Comparison of ENCODE assay signal across 1 cellular context in the genomic region with DNA sequence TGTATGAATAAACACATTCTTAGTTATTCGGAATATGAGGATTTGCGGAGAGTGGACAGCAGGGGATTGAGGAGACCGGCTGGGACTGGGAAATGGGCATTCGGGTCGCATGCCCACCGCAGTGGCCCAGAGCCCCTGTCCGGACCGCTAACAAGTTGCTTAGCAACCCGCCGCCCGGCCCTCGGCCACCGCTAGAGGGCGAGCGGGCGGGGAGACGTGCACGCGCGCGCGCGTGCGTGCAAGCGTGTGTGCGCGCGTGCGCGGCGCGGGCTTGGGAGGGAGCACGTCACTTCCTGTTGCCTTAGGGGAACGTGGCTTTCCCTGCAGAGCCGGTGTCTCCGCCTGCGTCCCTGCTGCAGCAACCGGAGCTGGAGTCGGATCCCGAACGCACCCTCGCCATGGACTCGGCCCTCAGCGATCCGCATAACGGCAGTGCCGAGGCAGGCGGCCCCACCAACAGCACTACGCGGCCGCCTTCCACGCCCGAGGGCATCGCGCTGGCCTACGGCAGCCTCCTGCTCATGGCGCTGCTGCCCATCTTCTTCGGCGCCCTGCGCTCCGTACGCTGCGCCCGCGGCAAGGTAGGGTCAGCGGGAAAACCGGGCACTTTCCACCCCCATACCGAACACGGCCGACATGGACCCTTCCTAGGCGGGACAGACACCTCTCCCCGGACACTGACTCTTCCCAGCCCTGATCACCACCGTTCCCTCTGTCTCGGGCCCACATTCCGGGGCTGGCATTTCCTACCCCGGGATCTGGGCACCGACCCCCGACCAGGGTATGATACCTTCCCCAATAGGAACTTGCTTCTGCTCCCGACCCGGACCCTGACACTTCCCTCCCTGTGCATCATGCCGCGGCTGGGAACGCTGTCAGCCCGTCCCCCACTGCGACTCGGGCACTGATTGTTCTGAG.
TF ChIP-seq lines count a peak whose summit lies in the region.

A gene with protein sequence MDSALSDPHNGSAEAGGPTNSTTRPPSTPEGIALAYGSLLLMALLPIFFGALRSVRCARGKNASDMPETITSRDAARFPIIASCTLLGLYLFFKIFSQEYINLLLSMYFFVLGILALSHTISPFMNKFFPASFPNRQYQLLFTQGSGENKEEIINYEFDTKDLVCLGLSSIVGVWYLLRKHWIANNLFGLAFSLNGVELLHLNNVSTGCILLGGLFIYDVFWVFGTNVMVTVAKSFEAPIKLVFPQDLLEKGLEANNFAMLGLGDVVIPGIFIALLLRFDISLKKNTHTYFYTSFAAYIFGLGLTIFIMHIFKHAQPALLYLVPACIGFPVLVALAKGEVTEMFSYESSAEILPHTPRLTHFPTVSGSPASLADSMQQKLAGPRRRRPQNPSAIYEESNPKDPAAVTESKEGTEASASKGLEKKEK (plus strand): TSS at position 289 of the 918 bp plus-strand sequence. CDS start 110 bp downstream, at position 399.

TF ChIP-seq in HCT116, 20 proteins besides CTCF, POLR2A, EP300 and RAD21 (continued from another document):
- TF ChIP-seq, protein P1, sequence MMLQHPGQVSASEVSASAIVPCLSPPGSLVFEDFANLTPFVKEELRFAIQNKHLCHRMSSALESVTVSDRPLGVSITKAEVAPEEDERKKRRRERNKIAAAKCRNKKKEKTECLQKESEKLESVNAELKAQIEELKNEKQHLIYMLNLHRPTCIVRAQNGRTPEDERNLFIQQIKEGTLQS (IDR thresholded peaks at IDR 0.05), result no peak
- TF ChIP-seq, protein P2, sequence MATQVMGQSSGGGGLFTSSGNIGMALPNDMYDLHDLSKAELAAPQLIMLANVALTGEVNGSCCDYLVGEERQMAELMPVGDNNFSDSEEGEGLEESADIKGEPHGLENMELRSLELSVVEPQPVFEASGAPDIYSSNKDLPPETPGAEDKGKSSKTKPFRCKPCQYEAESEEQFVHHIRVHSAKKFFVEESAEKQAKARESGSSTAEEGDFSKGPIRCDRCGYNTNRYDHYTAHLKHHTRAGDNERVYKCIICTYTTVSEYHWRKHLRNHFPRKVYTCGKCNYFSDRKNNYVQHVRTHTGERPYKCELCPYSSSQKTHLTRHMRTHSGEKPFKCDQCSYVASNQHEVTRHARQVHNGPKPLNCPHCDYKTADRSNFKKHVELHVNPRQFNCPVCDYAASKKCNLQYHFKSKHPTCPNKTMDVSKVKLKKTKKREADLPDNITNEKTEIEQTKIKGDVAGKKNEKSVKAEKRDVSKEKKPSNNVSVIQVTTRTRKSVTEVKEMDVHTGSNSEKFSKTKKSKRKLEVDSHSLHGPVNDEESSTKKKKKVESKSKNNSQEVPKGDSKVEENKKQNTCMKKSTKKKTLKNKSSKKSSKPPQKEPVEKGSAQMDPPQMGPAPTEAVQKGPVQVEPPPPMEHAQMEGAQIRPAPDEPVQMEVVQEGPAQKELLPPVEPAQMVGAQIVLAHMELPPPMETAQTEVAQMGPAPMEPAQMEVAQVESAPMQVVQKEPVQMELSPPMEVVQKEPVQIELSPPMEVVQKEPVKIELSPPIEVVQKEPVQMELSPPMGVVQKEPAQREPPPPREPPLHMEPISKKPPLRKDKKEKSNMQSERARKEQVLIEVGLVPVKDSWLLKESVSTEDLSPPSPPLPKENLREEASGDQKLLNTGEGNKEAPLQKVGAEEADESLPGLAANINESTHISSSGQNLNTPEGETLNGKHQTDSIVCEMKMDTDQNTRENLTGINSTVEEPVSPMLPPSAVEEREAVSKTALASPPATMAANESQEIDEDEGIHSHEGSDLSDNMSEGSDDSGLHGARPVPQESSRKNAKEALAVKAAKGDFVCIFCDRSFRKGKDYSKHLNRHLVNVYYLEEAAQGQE (IDR thresholded peaks at IDR 0.05; ENCODE audit: low read depth), result no peak
